Comparison of ENCODE assay signal across 2 cellular contexts in genomic region chr11:17735823-17736772, GRCh38.
TF ChIP-seq lines count a peak whose summit lies in the region.

No MANE protein-coding gene starts in this region.

TF ChIP-seq in HEK293, 187 proteins besides CTCF, POLR2A, EP300 and RAD21 (continued from another document):
- TF ChIP-seq PBX3 (CRISPR knock-in tag; IDR thresholded peaks at IDR 0.05) (0 out of 2 replicates have a peak, but pooled peaks have one; percentile 16), ZNF398 (tag by site-specific recombination; IDR thresholded peaks at IDR 0.05) (peak; percentile 79), MYNN (tag by site-specific recombination; IDR thresholded peaks at IDR 0.05; ENCODE audit: borderline replicate concordance) (no peak)

TF ChIP-seq in H1, 55 proteins besides CTCF, POLR2A, EP300 and RAD21:
- TF ChIP-seq TEAD4 (IDR thresholded peaks at IDR 0.05; ENCODE audit: low read depth, low read length) (peak; percentile 30; the same call in 1 of the 2 replicates), KDM1A (IDR thresholded peaks at IDR 0.05; ENCODE audit: borderline replicate concordance, low read length) (peak; percentile 57; the same call in 1 of the 2 replicates), TAF7 (optimal IDR thresholded peaks at IDR 0.05; ENCODE audit: borderline replicate concordance, low read depth, low read length) (no peak), SUZ12 (IDR thresholded peaks at IDR 0.05; ENCODE audit: low read length) (peak; percentile 72), MAX (IDR thresholded peaks at IDR 0.05) (peak; percentile 100), KDM4A (IDR thresholded peaks at IDR 0.05; ENCODE audit: low read depth, low read length, severe bottlenecking) (peak; percentile 63), PHF8 (conservative IDR thresholded peaks at IDR 0.05; ENCODE audit: low read depth, low read length) (no peak), GTF2F1 (IDR thresholded peaks at IDR 0.05; ENCODE audit: borderline replicate concordance, low read depth, low read length) (no peak), CREB1 (IDR thresholded peaks at IDR 0.05) (peak; percentile 54), BCL11A (IDR thresholded peaks at IDR 0.05; ENCODE audit: low read depth in 2 of 2, low read length in 2 of 2) (no peak), RBBP5 (IDR thresholded peaks at IDR 0.05; ENCODE audit: borderline replicate concordance, low read depth, low read length) (no peak; the same call in 1 of the 2 replicates), EZH2 (IDR thresholded peaks at IDR 0.05; ENCODE audit: low read depth, low read length, severe bottlenecking) (peak; percentile 77), TAF1 (IDR thresholded peaks at IDR 0.05; ENCODE audit: low read depth, low read length) (no peak), E2F6 (IDR thresholded peaks at IDR 0.05) (peak; percentile 99)
